11 cellular contexts compared by ENCODE assay signal in the genomic region with DNA sequence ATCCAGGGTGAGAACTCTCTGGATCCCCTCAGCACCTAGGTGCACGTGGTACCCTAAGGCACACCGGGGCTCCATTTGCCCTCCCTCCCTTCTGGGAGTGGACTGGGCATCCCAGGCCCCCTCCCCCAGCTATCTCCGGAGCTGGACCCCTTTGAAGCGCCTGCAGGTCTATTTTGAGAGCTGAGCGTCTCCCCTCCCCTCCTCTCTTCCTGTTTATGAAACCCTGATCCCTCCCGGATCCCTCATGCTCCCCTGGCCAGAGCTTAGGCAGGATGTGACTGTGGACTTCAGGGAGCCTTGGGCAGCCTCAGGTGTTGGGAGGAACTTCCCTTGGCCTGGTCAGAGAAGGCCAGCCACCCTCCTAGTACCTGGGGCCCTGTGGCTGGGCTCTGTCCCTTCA. TPM values are rescaled to one million over a fixed set of nuclear protein-coding genes. Genes with fewer than 3 reads are reported as not detected.
DNase-seq lines count a peak whose midpoint lies in the region; ATAC-seq and TF ChIP-seq lines count a peak whose summit lies in the region.
"Had no signal": no experiment of that assay in that cellular context is flagged by ENCODE, and none has a peak within 500 bp of the region (broad histone marks: within the 10 kb centered on the region; RNA-seq: fewer than 3 reads in every experiment).

No MANE protein-coding gene starts in this region.

- no peaks in the 10 kb centered on the region for H3K27me3 ChIP-seq in BLaER1 treated with 17β-estradiol and CSF1 and Interleukin-3, amounts not matched to agents 10 nM and 100 nM

- CTCF ChIA-PET in Calu3 (lab: Charles Lee), result interaction anchor here (0.6 kb wide), 1 partner anchor 343 kb away, joined by 9 read pairs; no protein-coding TSS in a partner anchor

- no peaks in the 10 kb centered on the region for H3K9me3 ChIP-seq in BLaER1 treated with 17β-estradiol and CSF1 and Interleukin-3, amounts not matched to agents 10 nM and 100 nM (replicated peaks in 1 of 11)

- H3K9ac ChIP-seq in BLaER1 treated with 17β-estradiol and CSF1 and Interleukin-3, amounts not matched to agents 10 nM and 100 nM, result peak overlapping the region; percentile 74 to 96 (median 93)

- BruUV-seq in Calu3 (replicated peaks; lab: Mats Ljungman, UMichigan), result no TSS peak

- TF ChIP-seq CTCF in mesothelial cell of epicardium (IDR thresholded peaks at IDR 0.05; ENCODE audit: unreplicated experiment) (no peak), Calu3 (IDR thresholded peaks at IDR 0.05; ENCODE audit: unreplicated experiment) (no peak)

- peak overlapping the region; percentile 96 to 100 (median 99) for H3K4me2 ChIP-seq in BLaER1 treated with 17β-estradiol and CSF1 and Interleukin-3, amounts not matched to agents 10 nM and 100 nM

- H3K4me3 ChIP-seq in BLaER1 treated with 17β-estradiol and CSF1 and Interleukin-3, amounts not matched to agents 10 nM and 100 nM, result peak overlapping the region in 8 of 10 experiments; percentile 27 to 96 (median 44); a peak in 15 of 20 replicates

- H3K27me3 Mint-ChIP-seq in IgD-negative memory B cell (no peaks in the 10 kb centered on the region), mesothelial cell of epicardium (ENCODE audit: low read depth) (no peaks in the 10 kb centered on the region), Calu3 (ENCODE audit: unreplicated experiment) (no peaks in the 10 kb centered on the region)
- no peaks in the 10 kb centered on the region for H3K27me3 Mint-ChIP-seq in activated naive CD8-positive, alpha-beta T cell

- peaks cover 6 to 42% (median 27%) of the 10 kb centered on the region in 11 experiments; a peak in 19 of 22 replicates for H3K36me3 ChIP-seq in BLaER1 treated with 17β-estradiol and CSF1 and Interleukin-3, amounts not matched to agents 10 nM and 100 nM

- H3K27ac ChIP-seq in BLaER1 treated with 17β-estradiol and CSF1 and Interleukin-3, amounts not matched to agents 10 nM and 100 nM, result peak overlapping the region; percentile 88 to 100 (median 99)

- ATAC-seq in GM19452 (IDR thresholded peaks at IDR 0.05; ENCODE audit: unreplicated experiment), result no peak
- ATAC-seq in GM19324 (IDR thresholded peaks at IDR 0.05; ENCODE audit: low FRiP score, unreplicated experiment), result no peak
- ATAC-seq: Panc1 had no signal

- peak overlapping the region in 3 of 4 donors; percentile 19 to 59 (median 55) for H3K4me3 Mint-ChIP-seq in IgD-negative memory B cell
- H3K4me3 Mint-ChIP-seq in activated naive CD8-positive, alpha-beta T cell, result peak overlapping the region; percentile 58
- H3K4me3 Mint-ChIP-seq in mesothelial cell of epicardium, result no peak overlapping the region
- no peak overlapping the region for H3K4me3 Mint-ChIP-seq in Calu3 (ENCODE audit: low read depth, unreplicated experiment)

- H3K4me1 Mint-ChIP-seq in IgD-negative memory B cell (peaks cover 56 to 65% (median 62%) of the 10 kb centered on the region in 3 donors), mesothelial cell of epicardium (peaks cover 8% of the 10 kb centered on the region), Calu3 (ENCODE audit: low read depth, unreplicated experiment) (peaks cover 4% of the 10 kb centered on the region)
- H3K4me1 Mint-ChIP-seq in activated naive CD8-positive, alpha-beta T cell (ENCODE audit: low read depth), result peaks cover 70% of the 10 kb centered on the region

- H3K4me1 ChIP-seq in BLaER1 treated with 17β-estradiol and CSF1 and Interleukin-3, amounts not matched to agents 10 nM and 100 nM, result peaks cover 91 to 95% (median 94%) of the 10 kb centered on the region in 10 experiments

- H3K36me3 Mint-ChIP-seq in IgD-negative memory B cell (no peaks in the 10 kb centered on the region), mesothelial cell of epicardium (no peaks in the 10 kb centered on the region), Calu3 (ENCODE audit: insufficient read depth, unreplicated experiment) (peaks cover 7% of the 10 kb centered on the region)
- H3K36me3 Mint-ChIP-seq in activated naive CD8-positive, alpha-beta T cell, result no peaks in the 10 kb centered on the region

- peaks cover 0 to 1% (median 0%) of the 10 kb centered on the region in 3 donors for H3K9me3 Mint-ChIP-seq in IgD-negative memory B cell
- H3K9me3 Mint-ChIP-seq in activated naive CD8-positive, alpha-beta T cell (ENCODE audit: low read depth), result no peaks in the 10 kb centered on the region
- H3K9me3 Mint-ChIP-seq in mesothelial cell of epicardium, result no peaks in the 10 kb centered on the region
- H3K9me3 Mint-ChIP-seq in Calu3 (ENCODE audit: low read depth, unreplicated experiment), result no peaks in the 10 kb centered on the region

- peaks cover 5 to 27% (median 7%) of the 10 kb centered on the region in 11 experiments; a peak in 13 of 22 replicates for H4K20me1 ChIP-seq in BLaER1 treated with 17β-estradiol and CSF1 and Interleukin-3, amounts not matched to agents 10 nM and 100 nM

- H3K27ac Mint-ChIP-seq in IgD-negative memory B cell (peak overlapping the region; percentile 44 to 95 (median 86)), mesothelial cell of epicardium (peak overlapping the region; percentile 34), Calu3 (ENCODE audit: unreplicated experiment) (no peak overlapping the region)
- H3K27ac Mint-ChIP-seq in activated naive CD8-positive, alpha-beta T cell, result peak overlapping the region; percentile 90

- intact Hi-C loops in Calu3 (cut with micrococcal nuclease; ENCODE audit: unreplicated experiment), result no loop called here

- DNase-seq in mesothelial cell of epicardium (ENCODE audit: low spot score in 2 of 2, unreplicated experiment in 2 of 2) (no peak), NCI-H82 (lab: John Stamatoyannopoulos, UW) (no peak), Calu3 (no peak)
- DNase-seq: activated CD4-positive, CD25-positive, alpha-beta regulatory T cell treated with anti-CD3 and anti-CD28 coated beads, Interleukin-2, amount 50 U/mL, for 72 hours; NCI-H2081 had no signal

RNA-seq across cellular contexts. Expression of a gene that starts 10.2 kb away (rescaled TPM):
- 152 TPM for polyA plus RNA-seq in IgD-negative memory B cell
- total RNA-seq in mesothelial cell of epicardium (18.1 to 20.2 TPM (median 19.4 TPM) in 3 replicates), Calu3 (2022) (25.8 and 28.1 TPM in 2 replicates)

Comparison
In these comparisons a context has a peak if more than half of its experiments do, and no peak if none do; other contexts are left out.
1. H3K4me3 Mint-ChIP-seq: peak in IgD-negative memory B cell (3 of 4) and activated naive CD8-positive, alpha-beta T cell (single experiment); none in mesothelial cell of epicardium (single experiment) and Calu3 (single experiment).